11 cellular contexts compared by ENCODE assay signal in genomic region chr10:124654686-124655085, GRCh38.
DNase-seq lines count a peak whose midpoint lies in the region; ATAC-seq and TF ChIP-seq lines count a peak whose summit lies in the region.
"Had no signal": no experiment of that assay in that cellular context is flagged by ENCODE, and none has a peak within 500 bp of the region (broad histone marks: within the 10 kb centered on the region; RNA-seq: fewer than 3 reads in every experiment).

No MANE protein-coding gene starts in this region.

- peaks cover 96% of the 10 kb centered on the region for H3K4me1 ChIP-seq in CD8-positive, alpha-beta memory T cell (ENCODE audit: insufficient read depth, low read length)
- H3K4me1 ChIP-seq in adrenal gland (replicated peaks in 1 of 2) = peaks cover 14 to 48% of the 10 kb centered on the region in 2 donors
- H3K4me1 ChIP-seq in tibial artery = peaks cover 0 to 26% (median 3%) of the 10 kb centered on the region in 4 donors

- H3K4me3 ChIP-seq in CD8-positive, alpha-beta memory T cell (ENCODE audit: low read length) = no peak overlapping the region
- H3K4me3 ChIP-seq in adrenal gland = no peak overlapping the region
- no peak overlapping the region for H3K4me3 ChIP-seq in tibial artery

- TF ChIP-seq CTCF in adrenal gland (IDR thresholded peaks at IDR 0.05) (no peak), glutamatergic neuron (IDR thresholded peaks at IDR 0.05; ENCODE audit: partially characterized antibody, unreplicated experiment) (no peak), tibial artery (IDR thresholded peaks at IDR 0.05) (no peak)

- peaks cover 0 to 2% of the 10 kb centered on the region in 2 donors for H3K27me3 Mint-ChIP-seq in CD8-positive, alpha-beta memory T cell
- H3K27me3 Mint-ChIP-seq in immature natural killer cell (ENCODE audit: low read depth in 3 of 3) (peaks cover 49 to 53% (median 50%) of the 10 kb centered on the region in 3 donors), glutamatergic neuron (ENCODE audit: unreplicated experiment) (peaks cover 5% of the 10 kb centered on the region)
- H3K27me3 Mint-ChIP-seq in stimulated activated memory B cell treated with anti-CD40 and anti-IgM and Interleukin-4, amounts not matched to agents 10 μg/mL and 1 μg/mL and 100 μg/mL, for 72 hours = no peaks in the 10 kb centered on the region

- ATAC-seq in stimulated activated memory B cell treated with anti-CD40 and anti-IgM and Interleukin-4, amounts not matched to agents 10 μg/mL and 1 μg/mL and 100 μg/mL, for 72 hours = no peak

- peaks cover 0 to 21% (median 5%) of the 10 kb centered on the region in 3 donors for H3K36me3 Mint-ChIP-seq in CD8-positive, alpha-beta memory T cell
- H3K36me3 Mint-ChIP-seq in immature natural killer cell = peaks cover 4 to 13% (median 5%) of the 10 kb centered on the region in 3 donors
- H3K36me3 Mint-ChIP-seq in stimulated activated memory B cell treated with anti-CD40 and anti-IgM and Interleukin-4, amounts not matched to agents 10 μg/mL and 1 μg/mL and 100 μg/mL, for 72 hours = peaks cover 13% of the 10 kb centered on the region
- no peaks in the 10 kb centered on the region for H3K36me3 Mint-ChIP-seq in glutamatergic neuron (ENCODE audit: unreplicated experiment)

- CTCF ChIA-PET in CD8-positive, alpha-beta memory T cell (lab: Charles Lee) = interaction anchor here (0.6 to 2.9 kb wide), 8 partner anchors 9 to 86 kb away, joined by 3 to 10 read pairs (median 4); no protein-coding TSS in a partner anchor

- H3K27ac Mint-ChIP-seq in CD8-positive, alpha-beta memory T cell = peak overlapping the region; percentile 69 to 99 (median 98)
- peak overlapping the region; percentile 94 to 100 (median 98) for H3K27ac Mint-ChIP-seq in immature natural killer cell
- peak overlapping the region; percentile 33 for H3K27ac Mint-ChIP-seq in stimulated activated memory B cell treated with anti-CD40 and anti-IgM and Interleukin-4, amounts not matched to agents 10 μg/mL and 1 μg/mL and 100 μg/mL, for 72 hours
- H3K27ac Mint-ChIP-seq in glutamatergic neuron (ENCODE audit: unreplicated experiment) = no peak overlapping the region

- peaks cover 92 to 97% (median 95%) of the 10 kb centered on the region in 3 donors for H3K4me1 Mint-ChIP-seq in CD8-positive, alpha-beta memory T cell
- H3K4me1 Mint-ChIP-seq in immature natural killer cell (peaks cover 95 to 97% of the 10 kb centered on the region in 2 donors), glutamatergic neuron (ENCODE audit: low read depth, unreplicated experiment) (peaks cover 28% of the 10 kb centered on the region)
- H3K4me1 Mint-ChIP-seq in stimulated activated memory B cell treated with anti-CD40 and anti-IgM and Interleukin-4, amounts not matched to agents 10 μg/mL and 1 μg/mL and 100 μg/mL, for 72 hours = peaks cover 91% of the 10 kb centered on the region

- H3K36me3 ChIP-seq in CD8-positive, alpha-beta memory T cell (ENCODE audit: insufficient read depth, low read length) = no peaks in the 10 kb centered on the region
- H3K36me3 ChIP-seq in adrenal gland (replicated peaks in 1 of 2) = peaks cover 0 to 6% of the 10 kb centered on the region in 2 donors
- no peaks in the 10 kb centered on the region for H3K36me3 ChIP-seq in tibial artery

- intact Hi-C loops in adrenal gland (cut with DNase I) (no loop called here), tibial artery (cut with DNase I; ENCODE audit: low total_unique reads) (loop anchor here (10.0 kb wide), 1 partner anchor 90 kb away; the partner anchor contains the start of gene FAM53B), posterior vena cava (cut with DNase I) (no loop called here)

- peak overlapping the region; percentile 9 to 81 (median 61) for H3K4me3 Mint-ChIP-seq in CD8-positive, alpha-beta memory T cell
- H3K4me3 Mint-ChIP-seq in immature natural killer cell (peak overlapping the region; percentile 22 to 72 (median 56)), glutamatergic neuron (ENCODE audit: unreplicated experiment) (no peak overlapping the region)
- no peak overlapping the region for H3K4me3 Mint-ChIP-seq in stimulated activated memory B cell treated with anti-CD40 and anti-IgM and Interleukin-4, amounts not matched to agents 10 μg/mL and 1 μg/mL and 100 μg/mL, for 72 hours

- peak in 2 of 5 donors; percentile 42 to 62 for DNase-seq in CD8-positive, alpha-beta memory T cell
- DNase-seq in adrenal gland (no peak), immature natural killer cell (peak; percentile 47 to 48 (median 47)), glutamatergic neuron (no peak), tibial artery (no peak), posterior vena cava (ENCODE audit: low spot score) (no peak), cortex of kidney (lab: John Stamatoyannopoulos, UW) (no peak)
- DNase-seq: activated CD8-positive, alpha-beta memory T cell treated with anti-CD3 and anti-CD28 coated beads, Interleukin-2, amount 50 U/mL, for 4 hours; NCI-H510A; SIG-M5 had no signal

- no peaks in the 10 kb centered on the region for H3K9me3 ChIP-seq in CD8-positive, alpha-beta memory T cell (ENCODE audit: low read length)
- no peaks in the 10 kb centered on the region for H3K9me3 ChIP-seq in adrenal gland (replicated peaks in 1 of 3)
- H3K9me3 ChIP-seq in tibial artery = no peaks in the 10 kb centered on the region

- POLR2A ChIA-PET in CD8-positive, alpha-beta memory T cell (lab: Charles Lee) = interaction anchor here (0.6 to 1.2 kb wide), 2 partner anchors 64 to 83 kb away, joined by 4 to 5 read pairs; no protein-coding TSS in a partner anchor

- no peaks in the 10 kb centered on the region for H3K9me3 Mint-ChIP-seq in CD8-positive, alpha-beta memory T cell
- H3K9me3 Mint-ChIP-seq in immature natural killer cell (no peaks in the 10 kb centered on the region), glutamatergic neuron (ENCODE audit: unreplicated experiment) (peaks cover 8% of the 10 kb centered on the region)
- H3K9me3 Mint-ChIP-seq in stimulated activated memory B cell treated with anti-CD40 and anti-IgM and Interleukin-4, amounts not matched to agents 10 μg/mL and 1 μg/mL and 100 μg/mL, for 72 hours = no peaks in the 10 kb centered on the region

- H3K27ac ChIP-seq in CD8-positive, alpha-beta memory T cell (ENCODE audit: low read depth, low read length) = no peak overlapping the region
- peak overlapping the region in 4 of 5 donors; percentile 17 to 87 (median 72) for H3K27ac ChIP-seq in adrenal gland
- no peak overlapping the region for H3K27ac ChIP-seq in tibial artery

- H3K27me3 ChIP-seq in CD8-positive, alpha-beta memory T cell (ENCODE audit: insufficient read depth, low read length, poor library complexity, severe bottlenecking) = no peaks in the 10 kb centered on the region
- H3K27me3 ChIP-seq in adrenal gland = no peaks in the 10 kb centered on the region
- H3K27me3 ChIP-seq in tibial artery = no peaks in the 10 kb centered on the region

- 64 to 82% (median 79%) methylated on average over 6 to 7 of the region's 7 CpGs for WGBS in adrenal gland, 4 donors

- TF ChIP-seq POLR2A in adrenal gland (IDR thresholded peaks at IDR 0.05) = no peak

Comparison
In these comparisons a context has a peak if more than half of its experiments do, and no peak if none do; other contexts are left out.
1. DNase-seq: peak in immature natural killer cell (3 of 3); none in adrenal gland (0 of 7), glutamatergic neuron (single experiment), tibial artery (0 of 2), posterior vena cava (single experiment) and cortex of kidney (single experiment).
2. H3K27ac ChIP-seq: peak in adrenal gland (4 of 5); none in CD8-positive, alpha-beta memory T cell (single experiment) and tibial artery (0 of 2).
3. H3K4me3 Mint-ChIP-seq: peak in CD8-positive, alpha-beta memory T cell (7 of 7) and immature natural killer cell (5 of 5); none in stimulated activated memory B cell treated with anti-CD40 and anti-IgM and Interleukin-4, amounts not matched to agents 10 μg/mL and 1 μg/mL and 100 μg/mL, for 72 hours (single experiment) and glutamatergic neuron (single experiment).